Comparison of ENCODE assay signal across 1 cellular context in the genomic region with DNA sequence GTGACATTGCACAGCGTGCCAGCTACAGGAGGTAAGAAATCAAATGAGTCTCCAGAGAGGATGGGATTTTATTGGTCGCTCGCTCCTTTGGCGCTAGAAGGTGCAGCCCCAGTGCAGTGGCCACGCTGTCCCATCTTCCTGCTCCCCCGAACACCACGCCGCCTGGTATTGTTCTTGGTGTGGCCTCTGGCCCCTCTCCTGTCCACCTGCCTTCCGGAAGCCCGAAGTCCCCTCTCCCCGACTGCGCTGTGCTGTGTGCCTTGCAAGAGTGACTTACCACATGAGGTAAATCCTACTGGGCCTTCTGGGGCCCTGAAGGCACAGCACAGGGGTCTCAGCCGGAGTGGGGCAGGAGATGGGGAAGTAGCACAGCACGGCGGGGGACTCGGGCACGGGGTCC.
TF ChIP-seq lines count a peak whose summit lies in the region.

No MANE protein-coding gene starts in this region.

TF ChIP-seq in GM23338, 12 proteins besides CTCF, POLR2A, EP300 and RAD21:
- TF ChIP-seq, protein P1, sequence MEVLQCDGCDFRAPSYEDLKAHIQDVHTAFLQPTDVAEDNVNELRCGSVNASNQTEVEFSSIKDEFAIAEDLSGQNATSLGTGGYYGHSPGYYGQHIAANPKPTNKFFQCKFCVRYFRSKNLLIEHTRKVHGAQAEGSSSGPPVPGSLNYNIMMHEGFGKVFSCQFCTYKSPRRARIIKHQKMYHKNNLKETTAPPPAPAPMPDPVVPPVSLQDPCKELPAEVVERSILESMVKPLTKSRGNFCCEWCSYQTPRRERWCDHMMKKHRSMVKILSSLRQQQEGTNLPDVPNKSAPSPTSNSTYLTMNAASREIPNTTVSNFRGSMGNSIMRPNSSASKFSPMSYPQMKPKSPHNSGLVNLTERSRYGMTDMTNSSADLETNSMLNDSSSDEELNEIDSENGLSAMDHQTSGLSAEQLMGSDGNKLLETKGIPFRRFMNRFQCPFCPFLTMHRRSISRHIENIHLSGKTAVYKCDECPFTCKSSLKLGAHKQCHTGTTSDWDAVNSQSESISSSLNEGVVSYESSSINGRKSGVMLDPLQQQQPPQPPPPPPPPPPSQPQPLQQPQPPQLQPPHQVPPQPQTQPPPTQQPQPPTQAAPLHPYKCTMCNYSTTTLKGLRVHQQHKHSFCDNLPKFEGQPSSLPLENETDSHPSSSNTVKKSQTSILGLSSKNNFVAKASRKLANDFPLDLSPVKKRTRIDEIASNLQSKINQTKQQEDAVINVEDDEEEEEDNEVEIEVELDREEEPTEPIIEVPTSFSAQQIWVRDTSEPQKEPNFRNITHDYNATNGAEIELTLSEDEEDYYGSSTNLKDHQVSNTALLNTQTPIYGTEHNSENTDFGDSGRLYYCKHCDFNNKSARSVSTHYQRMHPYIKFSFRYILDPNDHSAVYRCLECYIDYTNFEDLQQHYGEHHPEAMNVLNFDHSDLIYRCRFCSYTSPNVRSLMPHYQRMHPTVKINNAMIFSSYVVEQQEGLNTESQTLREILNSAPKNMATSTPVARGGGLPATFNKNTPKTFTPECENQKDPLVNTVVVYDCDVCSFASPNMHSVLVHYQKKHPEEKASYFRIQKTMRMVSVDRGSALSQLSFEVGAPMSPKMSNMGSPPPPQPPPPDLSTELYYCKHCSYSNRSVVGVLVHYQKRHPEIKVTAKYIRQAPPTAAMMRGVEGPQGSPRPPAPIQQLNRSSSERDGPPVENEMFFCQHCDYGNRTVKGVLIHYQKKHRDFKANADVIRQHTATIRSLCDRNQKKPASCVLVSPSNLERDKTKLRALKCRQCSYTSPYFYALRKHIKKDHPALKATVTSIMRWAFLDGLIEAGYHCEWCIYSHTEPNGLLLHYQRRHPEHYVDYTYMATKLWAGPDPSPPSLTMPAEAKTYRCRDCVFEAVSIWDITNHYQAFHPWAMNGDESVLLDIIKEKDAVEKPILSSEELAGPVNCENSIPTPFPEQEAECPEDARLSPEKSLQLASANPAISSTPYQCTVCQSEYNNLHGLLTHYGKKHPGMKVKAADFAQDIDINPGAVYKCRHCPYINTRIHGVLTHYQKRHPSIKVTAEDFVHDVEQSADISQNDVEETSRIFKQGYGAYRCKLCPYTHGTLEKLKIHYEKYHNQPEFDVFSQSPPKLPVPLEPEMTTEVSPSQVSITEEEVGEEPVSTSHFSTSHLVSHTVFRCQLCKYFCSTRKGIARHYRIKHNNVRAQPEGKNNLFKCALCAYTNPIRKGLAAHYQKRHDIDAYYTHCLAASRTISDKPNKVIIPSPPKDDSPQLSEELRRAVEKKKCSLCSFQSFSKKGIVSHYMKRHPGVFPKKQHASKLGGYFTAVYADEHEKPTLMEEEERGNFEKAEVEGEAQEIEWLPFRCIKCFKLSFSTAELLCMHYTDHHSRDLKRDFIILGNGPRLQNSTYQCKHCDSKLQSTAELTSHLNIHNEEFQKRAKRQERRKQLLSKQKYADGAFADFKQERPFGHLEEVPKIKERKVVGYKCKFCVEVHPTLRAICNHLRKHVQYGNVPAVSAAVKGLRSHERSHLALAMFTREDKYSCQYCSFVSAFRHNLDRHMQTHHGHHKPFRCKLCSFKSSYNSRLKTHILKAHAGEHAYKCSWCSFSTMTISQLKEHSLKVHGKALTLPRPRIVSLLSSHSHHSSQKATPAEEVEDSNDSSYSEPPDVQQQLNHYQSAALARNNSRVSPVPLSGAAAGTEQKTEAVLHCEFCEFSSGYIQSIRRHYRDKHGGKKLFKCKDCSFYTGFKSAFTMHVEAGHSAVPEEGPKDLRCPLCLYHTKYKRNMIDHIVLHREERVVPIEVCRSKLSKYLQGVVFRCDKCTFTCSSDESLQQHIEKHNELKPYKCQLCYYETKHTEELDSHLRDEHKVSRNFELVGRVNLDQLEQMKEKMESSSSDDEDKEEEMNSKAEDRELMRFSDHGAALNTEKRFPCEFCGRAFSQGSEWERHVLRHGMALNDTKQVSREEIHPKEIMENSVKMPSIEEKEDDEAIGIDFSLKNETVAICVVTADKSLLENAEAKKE (CRISPR knock-in tag; IDR thresholded peaks at IDR 0.05), result no peak
- TF ChIP-seq EZH2phosphoT487 (IDR thresholded peaks at IDR 0.05; ENCODE audit: unreplicated experiment) (no peak), CREB1 (CRISPR knock-in tag; IDR thresholded peaks at IDR 0.05; ENCODE audit: low read depth) (no peak)
- TF ChIP-seq, protein P2, sequence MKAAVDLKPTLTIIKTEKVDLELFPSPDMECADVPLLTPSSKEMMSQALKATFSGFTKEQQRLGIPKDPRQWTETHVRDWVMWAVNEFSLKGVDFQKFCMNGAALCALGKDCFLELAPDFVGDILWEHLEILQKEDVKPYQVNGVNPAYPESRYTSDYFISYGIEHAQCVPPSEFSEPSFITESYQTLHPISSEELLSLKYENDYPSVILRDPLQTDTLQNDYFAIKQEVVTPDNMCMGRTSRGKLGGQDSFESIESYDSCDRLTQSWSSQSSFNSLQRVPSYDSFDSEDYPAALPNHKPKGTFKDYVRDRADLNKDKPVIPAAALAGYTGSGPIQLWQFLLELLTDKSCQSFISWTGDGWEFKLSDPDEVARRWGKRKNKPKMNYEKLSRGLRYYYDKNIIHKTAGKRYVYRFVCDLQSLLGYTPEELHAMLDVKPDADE (IDR thresholded peaks at IDR 0.05), result no peak
TF ChIP-seq in GM23338: peak in this region for 0.
